ENCODE assay signal across 23 cellular contexts in genomic region chr13:68609671-68610070, GRCh38.
DNase-seq lines count a peak whose midpoint lies in the region; ATAC-seq, FAIRE-seq and TF ChIP-seq lines count a peak whose summit lies in the region.
"Had no signal": no experiment of that assay in that cellular context is flagged by ENCODE, and none has a peak within 500 bp of the region (broad histone marks: within the 10 kb centered on the region; RNA-seq: fewer than 3 reads in every experiment).

No MANE protein-coding gene starts in this region.

- no peak overlapping the region for H3K4me3 Mint-ChIP-seq in neural progenitor cell
- H3K4me3 Mint-ChIP-seq: B cell; CD4-positive, CD25-positive, alpha-beta regulatory T cell; CD8-positive, alpha-beta T cell had no signal

- TF ChIP-seq POLR2A in HepG2 (IDR thresholded peaks at IDR 0.05; ENCODE audit: insufficient read depth in 1 of 2, low read depth in 2 of 2, low read length in 2 of 2) (no peak), right lobe of liver (IDR thresholded peaks at IDR 0.05) (no peak)

- no peak overlapping the region for H3K4me3 ChIP-seq in HepG2 (replicated peaks in 1 of 3; ENCODE audit: insufficient read depth in 1 of 3, low read depth in 2 of 3, low read length in 3 of 3)
- H3K4me3 ChIP-seq in right lobe of liver, result no peak overlapping the region
- no peak overlapping the region for H3K4me3 ChIP-seq in SU-DHL-6 (ENCODE audit: insufficient read depth, low read length, poor library complexity, severe bottlenecking)
- no peak overlapping the region for H3K4me3 ChIP-seq in neural progenitor cell
- H3K4me3 ChIP-seq: BLaER1, GM12878 had no signal

- H3K4me1 Mint-ChIP-seq in neural progenitor cell, result no peaks in the 10 kb centered on the region
- H3K4me1 Mint-ChIP-seq: B cell; CD4-positive, CD25-positive, alpha-beta regulatory T cell had no signal

- CTCF ChIA-PET in HepG2 (lab: Yijun Ruan, JAX; ENCODE audit: low intra/inter-chr PET ratio, low total read pairs), result no interaction called here

- TF ChIP-seq CTCF in HepG2 (CRISPR knock-in tag; IDR thresholded peaks at IDR 0.05), result no peak
- no peak for TF ChIP-seq CTCF in right lobe of liver (IDR thresholded peaks at IDR 0.05)
- TF ChIP-seq CTCF in SU-DHL-6 (IDR thresholded peaks at IDR 0.05; ENCODE audit: insufficient read depth, low read length, poor library complexity, severe bottlenecking), result no peak
- TF ChIP-seq CTCF in neural progenitor cell (IDR thresholded peaks at IDR 0.05), result no peak

- H3K4me1 ChIP-seq in HepG2 (ENCODE audit: insufficient read depth, low read length) (no peaks in the 10 kb centered on the region), right lobe of liver (no peaks in the 10 kb centered on the region), neural progenitor cell (no peaks in the 10 kb centered on the region)
- H3K4me1 ChIP-seq: BLaER1, Caco-2 had no signal

- H3K9me3 ChIP-seq in HepG2 (ENCODE audit: low read length), result no peaks in the 10 kb centered on the region
- no peaks in the 10 kb centered on the region for H3K9me3 ChIP-seq in right lobe of liver
- H3K9me3 ChIP-seq in SU-DHL-6 (ENCODE audit: insufficient read depth, low read length), result peaks cover 8% of the 10 kb centered on the region; the same call in 1 of the 2 replicates
- no peaks in the 10 kb centered on the region for H3K9me3 ChIP-seq in neural progenitor cell (ENCODE audit: low read depth)
- H3K9me3 ChIP-seq: BLaER1, Caco-2 had no signal

- H3K36me3 ChIP-seq in HepG2 (replicated peaks in 1 of 2; ENCODE audit: control insufficient read depth in 1 of 2, insufficient read depth in 2 of 2, low read length in 2 of 2) (no peaks in the 10 kb centered on the region), right lobe of liver (no peaks in the 10 kb centered on the region), SU-DHL-6 (ENCODE audit: low read length) (0 out of 2 replicates have a peak, but pooled peaks cover 1% of the 10 kb centered on the region), neural progenitor cell (no peaks in the 10 kb centered on the region)
- H3K36me3 ChIP-seq: BLaER1 had no signal

- no peak overlapping the region for H3K27ac Mint-ChIP-seq in neural progenitor cell
- H3K27ac Mint-ChIP-seq: B cell; CD4-positive, CD25-positive, alpha-beta regulatory T cell; CD8-positive, alpha-beta T cell had no signal

- H4K20me1 ChIP-seq in HepG2 (ENCODE audit: insufficient read depth, low read length) (no peaks in the 10 kb centered on the region), SU-DHL-6 (ENCODE audit: low read depth, low read length) (no peaks in the 10 kb centered on the region), neural progenitor cell (ENCODE audit: low read depth) (no peaks in the 10 kb centered on the region)
- H4K20me1 ChIP-seq: BLaER1 had no signal

- TF ChIP-seq RAD21 in HepG2 (CRISPR knock-in tag; IDR thresholded peaks at IDR 0.05), result no peak

- 54% methylated on average over 8 of the region's 8 CpGs for WGBS in HepG2 (ENCODE audit: low lambda C conversion rate)
- WGBS in right lobe of liver (ENCODE audit: insufficient coverage, low coverage, low lambda C conversion rate, missing lambda C conversion rate), result 75% methylated on average over 8 of the region's 8 CpGs

- H3K4me2 ChIP-seq in HepG2 (ENCODE audit: low read depth, low read length) (no peak overlapping the region), SU-DHL-6 (ENCODE audit: low read depth, low read length, poor library complexity, severe bottlenecking) (no peak overlapping the region), neural progenitor cell (no peak overlapping the region)
- H3K4me2 ChIP-seq: BLaER1 had no signal

- no peaks in the 10 kb centered on the region for H3K36me3 Mint-ChIP-seq in neural progenitor cell
- H3K36me3 Mint-ChIP-seq: CD4-positive, CD25-positive, alpha-beta regulatory T cell; CD8-positive, alpha-beta T cell had no signal

- no peaks in the 10 kb centered on the region for H3K27me3 ChIP-seq in HepG2 (ENCODE audit: control insufficient read depth in 1 of 2, insufficient read depth in 2 of 2, low read length in 2 of 2)
- H3K27me3 ChIP-seq in right lobe of liver, result no peaks in the 10 kb centered on the region
- H3K27me3 ChIP-seq in SU-DHL-6 (ENCODE audit: low read length), result no peaks in the 10 kb centered on the region
- no peaks in the 10 kb centered on the region for H3K27me3 ChIP-seq in neural progenitor cell
- H3K27me3 ChIP-seq: BLaER1 had no signal

- in situ Hi-C loops in HepG2 (cut with HindIII; ENCODE audit: extremely low pct_ligation_motif_present, low pct_unique_long_range_greater_than_20kb), result no loop called here

- no peak for FAIRE-seq in HepG2 (lab: Jason Lieb, UNC)
- FAIRE-seq: D721Med, GM12878, GM19239 had no signal

- peak overlapping the region; percentile 42 for H2AFZ ChIP-seq in HepG2 (ENCODE audit: low read length)
- peak overlapping the region; percentile 71 for H2AFZ ChIP-seq in SU-DHL-6 (ENCODE audit: low read depth, low read length, severe bottlenecking)
- peak overlapping the region; percentile 93 for H2AFZ ChIP-seq in neural progenitor cell (replicated peaks)

- TF ChIP-seq EP300 in HepG2 (IDR thresholded peaks at IDR 0.05; ENCODE audit: low read depth in 2 of 2, low read length in 2 of 2), result no peak
- no peak for TF ChIP-seq EP300 in HepG2 (CRISPR knock-in tag; IDR thresholded peaks at IDR 0.05; ENCODE audit: borderline replicate concordance)

- H3K27ac ChIP-seq in HepG2 (ENCODE audit: extremely low read length, insufficient read depth, low read length), result no peak overlapping the region
- H3K27ac ChIP-seq in right lobe of liver, result no peak overlapping the region
- no peak overlapping the region for H3K27ac ChIP-seq in SU-DHL-6 (ENCODE audit: low read depth, low read length)
- no peak overlapping the region for H3K27ac ChIP-seq in neural progenitor cell
- H3K27ac ChIP-seq: 22Rv1, BLaER1, C4-2B had no signal

- no peaks in the 10 kb centered on the region for H3K9me3 Mint-ChIP-seq in neural progenitor cell

- DNase-seq in HepG2 (ENCODE audit: low spot score) (no peak), right lobe of liver (no peak), neural progenitor cell (ENCODE audit: low spot score) (no peak)
- DNase-seq: Caco-2; CD4-positive, CD25-positive, alpha-beta regulatory T cell; CD8-positive, alpha-beta T cell; DMS 273 treated with DMSO at 0.1 percent for 48 hours; DMS79; EL; GDM1; GOT3; H7; HCEC 1CT had no signal

- intact Hi-C loops in HepG2 (cut with micrococcal nuclease; ENCODE audit: unreplicated experiment) (no loop called here), right lobe of liver (cut with DNase I) (no loop called here)

- H3K9me2 ChIP-seq in SU-DHL-6 (replicated peaks; ENCODE audit: insufficient read depth, low read length), result no peaks in the 10 kb centered on the region

- ATAC-seq in HepG2, result no peak
- ATAC-seq in right lobe of liver, result no peak
- ATAC-seq in HG03175 (IDR thresholded peaks at IDR 0.05; ENCODE audit: unreplicated experiment), result no peak
- no peak for ATAC-seq in GM19328 (IDR thresholded peaks at IDR 0.05; ENCODE audit: unreplicated experiment)
- ATAC-seq: CD8-positive, alpha-beta T cell; GM12878 had no signal

- H3K9ac ChIP-seq in HepG2 (ENCODE audit: insufficient read depth, low read depth, low read length) (no peak overlapping the region), SU-DHL-6 (ENCODE audit: low read length) (no peak overlapping the region), neural progenitor cell (no peak overlapping the region)
- H3K9ac ChIP-seq: BLaER1 had no signal

- H3K79me2 ChIP-seq in HepG2 (ENCODE audit: insufficient read depth, low read length) (no peaks in the 10 kb centered on the region), SU-DHL-6 (ENCODE audit: insufficient read depth, low read length) (no peaks in the 10 kb centered on the region), neural progenitor cell (ENCODE audit: low read depth) (no peaks in the 10 kb centered on the region)

- no TSS peak for BruUV-seq in HepG2 (replicated peaks; lab: Mats Ljungman, UMichigan)

- H3K27me3 Mint-ChIP-seq in neural progenitor cell (ENCODE audit: insufficient read depth, low read depth), result no peaks in the 10 kb centered on the region
- H3K27me3 Mint-ChIP-seq: B cell; CD4-positive, CD25-positive, alpha-beta regulatory T cell had no signal

- no peaks in the 10 kb centered on the region for H3F3A ChIP-seq in SU-DHL-6 (ENCODE audit: insufficient read depth)
- H3F3A ChIP-seq in neural progenitor cell (ENCODE audit: low read depth), result no peaks in the 10 kb centered on the region

- POLR2A ChIA-PET in HepG2 (lab: Yijun Ruan, JAX), result no interaction called here

TF ChIP-seq in HepG2, 621 proteins besides CTCF, POLR2A, EP300 and RAD21 (continues in another document):
- TF ChIP-seq ZNF839 (CRISPR knock-in tag; IDR thresholded peaks at IDR 0.05; ENCODE audit: borderline replicate concordance) (no peak), YEATS2 (CRISPR knock-in tag; IDR thresholded peaks at IDR 0.05; ENCODE audit: borderline replicate concordance) (no peak), NR2F2 (IDR thresholded peaks at IDR 0.05; ENCODE audit: borderline replicate concordance, low read depth) (no peak), RARA (CRISPR knock-in tag; IDR thresholded peaks at IDR 0.05) (no peak), ZNF598 (CRISPR knock-in tag; IDR thresholded peaks at IDR 0.05; ENCODE audit: borderline replicate concordance) (no peak), ZXDC (CRISPR knock-in tag; IDR thresholded peaks at IDR 0.05) (no peak), NFE2L1 (CRISPR knock-in tag; IDR thresholded peaks at IDR 0.05; ENCODE audit: borderline replicate concordance) (no peak), SNAPC5 (CRISPR knock-in tag; IDR thresholded peaks at IDR 0.05; ENCODE audit: borderline replicate concordance) (no peak), BORCS8-MEF2B (CRISPR knock-in tag; IDR thresholded peaks at IDR 0.05) (no peak)

Comparison
In these comparisons a context has a peak if more than half of its experiments do, and no peak if none do; other contexts are left out.
1. H2AFZ ChIP-seq: peak in every context shown above with its lines; median percentile 93 in neural progenitor cell; 71 in SU-DHL-6; 42 in HepG2.